ENCODE assay signal across 21 cellular contexts in the genomic region with DNA sequence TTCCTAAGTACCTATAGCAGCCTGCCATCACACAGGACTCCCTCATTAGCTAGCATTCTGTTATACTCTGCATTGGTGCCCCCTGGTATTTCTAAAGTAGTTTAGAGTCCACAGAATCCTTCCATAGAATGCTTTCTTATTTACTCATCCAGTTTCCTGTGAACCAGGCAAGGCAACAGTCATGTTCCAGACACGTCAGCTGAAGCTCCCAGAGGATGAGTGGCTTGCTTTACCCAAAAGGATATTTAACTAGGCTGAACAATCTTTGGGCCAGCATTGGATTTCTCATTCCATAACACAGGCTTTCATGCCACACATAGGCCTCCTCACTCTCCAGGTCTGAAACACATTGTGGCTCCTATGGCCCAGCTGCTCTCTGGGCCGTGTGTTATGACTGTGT.
DNase-seq lines count a peak whose midpoint lies in the region; ATAC-seq, FAIRE-seq and TF ChIP-seq lines count a peak whose summit lies in the region.
"Had no signal": no experiment of that assay in that cellular context is flagged by ENCODE, and none has a peak within 500 bp of the region (broad histone marks: within the 10 kb centered on the region; RNA-seq: fewer than 3 reads in every experiment).

No MANE protein-coding gene starts in this region.

- H3K4me1 ChIP-seq in transverse colon: no peaks in the 10 kb centered on the region
- H3K4me1 ChIP-seq: pancreas had no signal

- H3K4me3 ChIP-seq in BJ (ENCODE audit: low read depth, low read length) (no peak overlapping the region), MG63 (no peak overlapping the region), choroid plexus epithelial cell (ENCODE audit: low read depth, low read length) (no peak overlapping the region), transverse colon (no peak overlapping the region)
- H3K4me3 ChIP-seq: mucosa of descending colon, pancreas, SJSA1 had no signal

- intact Hi-C loops in transverse colon (cut with DNase I; ENCODE audit: low total_unique reads): no loop called here

- TF ChIP-seq CTCF in BJ (IDR thresholded peaks at IDR 0.05; ENCODE audit: insufficient read depth, low read depth, low read length) (no peak), choroid plexus epithelial cell (conservative IDR thresholded peaks at IDR 0.05; ENCODE audit: low read depth, low read length) (no peak), transverse colon (IDR thresholded peaks at IDR 0.05) (no peak)

- no peak overlapping the region for H3K27ac ChIP-seq in transverse colon
- H3K27ac ChIP-seq: pancreas, SJSA1 had no signal

- ATAC-seq in GM18519 (IDR thresholded peaks at IDR 0.05; ENCODE audit: low FRiP score, unreplicated experiment): no peak
- ATAC-seq: HepG2, mucosa of descending colon, pancreas had no signal

- H3K36me3 ChIP-seq in BJ (ENCODE audit: control insufficient read depth, insufficient read depth, low read length): no peaks in the 10 kb centered on the region
- H3K36me3 ChIP-seq in MG63: no peaks in the 10 kb centered on the region
- H3K36me3 ChIP-seq in transverse colon: no peaks in the 10 kb centered on the region
- H3K36me3 ChIP-seq: pancreas, SJSA1 had no signal

- FAIRE-seq in GM12891 (lab: Jason Lieb, UNC): no peak
- FAIRE-seq: HepG2, kidney, pancreas, TTC549 had no signal

- DNase-seq in BJ (ENCODE audit: low read depth) (peak; percentile 12), MG63 (peak; percentile 22), choroid plexus epithelial cell (ENCODE audit: low read depth) (peak; percentile 11), myocyte (ENCODE audit: low read depth) (peak; percentile 19), GM12891 (ENCODE audit: insufficient read length, low spot score) (no peak), NCI-H82 (lab: John Stamatoyannopoulos, UW) (no peak), transverse colon (no peak)
- DNase-seq: activated CD4-positive, alpha-beta T cell treated with anti-CD3 and anti-CD28 coated beads, Interleukin-2, amount 50 U/mL, for 48 hours; anterior cingulate cortex; C1 segment of cervical spinal cord; DMS53; kidney; mucosa of descending colon; NCI-H1092; NCI-H2171 treated with DMSO at 0.1 percent for 48 hours; pancreas; stimulated activated CD4-positive, alpha-beta T cell treated with anti-CD3 and anti-CD28 coated beads, Interleukin-12 subunit alpha, Interleukin-12 subunit beta, amount 100 ng/mL, for 4 hours had no signal

- H3K27me3 ChIP-seq in BJ (ENCODE audit: control insufficient read depth, insufficient read depth, low read length) (no peaks in the 10 kb centered on the region), MG63 (no peaks in the 10 kb centered on the region), transverse colon (no peaks in the 10 kb centered on the region)
- H3K27me3 ChIP-seq: pancreas, SJSA1 had no signal

- WGBS in transverse colon (ENCODE audit: low coverage in 1 of 2), 2 donors: 79 to 88% methylated on average over 1 to 2 of the region's 2 CpGs

- no peaks in the 10 kb centered on the region for H3K9me3 ChIP-seq in MG63
- H3K9me3 ChIP-seq in transverse colon: no peaks in the 10 kb centered on the region
- H3K9me3 ChIP-seq: mucosa of descending colon, pancreas, SJSA1 had no signal

- no peak for TF ChIP-seq EP300 in transverse colon (IDR thresholded peaks at IDR 0.05; ENCODE audit: low read depth)

- in situ Hi-C loops in transverse colon (cut with MboI; ENCODE audit: low pct_ligation_motif_present in 1 of 4, low pct_unique_long_range_greater_than_20kb in 1 of 4, low sequenced_read_pairs in 3 of 4): no loop called here

- CTCF ChIA-PET in BJ (lab: Yijun Ruan, JAX): interaction anchor here (1.0 kb wide), 1 partner anchor 11 kb away, joined by 3 read pairs; no protein-coding TSS in a partner anchor

- TF ChIP-seq POLR2A in GM12891 (IDR thresholded peaks at IDR 0.05; ENCODE audit: low read depth, low read length) (no peak), transverse colon (IDR thresholded peaks at IDR 0.05) (no peak)

- POLR2A ChIA-PET in BJ (lab: Charles Lee): no interaction called here

TF ChIP-seq in GM12891, 5 proteins besides CTCF, POLR2A, EP300 and RAD21:
- no peak for TF ChIP-seq TAF1 (IDR thresholded peaks at IDR 0.05; ENCODE audit: low read depth, low read length)

Comparison
In these comparisons a context has a peak if more than half of its experiments do, and no peak if none do; other contexts are left out.
1. DNase-seq: peak in BJ (single experiment), MG63 (single experiment), choroid plexus epithelial cell (single experiment) and myocyte (single experiment); none in GM12891 (single experiment), NCI-H82 (single experiment) and transverse colon (single experiment).